ENCODE assay signal across 8 cellular contexts in the genomic region with DNA sequence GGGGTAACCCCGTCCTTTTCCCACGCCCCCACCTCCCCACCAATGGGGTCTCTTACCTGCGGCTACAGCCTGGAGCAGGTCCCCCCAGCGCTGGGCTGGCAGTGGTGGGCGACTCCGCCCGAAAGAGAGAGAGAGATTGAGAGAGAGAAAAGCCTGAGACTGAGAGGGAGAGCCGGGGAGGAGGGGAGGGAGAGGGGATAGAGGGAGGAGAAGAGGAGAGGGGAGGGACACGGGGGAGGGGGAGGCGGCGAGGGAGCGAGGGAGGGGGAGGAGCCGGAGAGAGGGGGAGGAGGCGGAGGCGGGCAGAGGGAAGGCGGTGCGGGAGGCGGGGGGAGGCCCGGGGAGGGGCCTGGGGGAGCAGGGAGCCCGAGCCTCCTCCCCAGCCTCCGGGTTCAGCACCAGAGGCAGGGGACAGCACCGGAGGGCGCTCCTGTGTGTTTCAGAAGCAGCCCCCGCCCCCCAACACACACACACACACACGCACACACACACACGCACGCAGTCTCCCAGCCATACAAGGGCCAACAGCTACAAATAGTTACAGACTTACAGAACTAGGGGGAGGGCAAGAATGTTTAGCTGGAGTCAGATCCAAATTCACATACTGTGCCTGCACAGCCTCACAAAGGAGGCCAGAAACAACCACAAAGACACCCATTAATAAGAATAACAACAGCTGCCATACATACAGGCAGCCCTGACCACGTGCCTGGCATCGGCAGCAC. TPM values are rescaled to one million over a fixed set of nuclear protein-coding genes. Genes with fewer than 3 reads are reported as not detected.
A peak's percentile ranks its signal among the peaks of the same experiment; 100 is the strongest.
DNase-seq lines count a peak whose midpoint lies in the region; ATAC-seq and TF ChIP-seq lines count a peak whose summit lies in the region.

A gene with protein sequence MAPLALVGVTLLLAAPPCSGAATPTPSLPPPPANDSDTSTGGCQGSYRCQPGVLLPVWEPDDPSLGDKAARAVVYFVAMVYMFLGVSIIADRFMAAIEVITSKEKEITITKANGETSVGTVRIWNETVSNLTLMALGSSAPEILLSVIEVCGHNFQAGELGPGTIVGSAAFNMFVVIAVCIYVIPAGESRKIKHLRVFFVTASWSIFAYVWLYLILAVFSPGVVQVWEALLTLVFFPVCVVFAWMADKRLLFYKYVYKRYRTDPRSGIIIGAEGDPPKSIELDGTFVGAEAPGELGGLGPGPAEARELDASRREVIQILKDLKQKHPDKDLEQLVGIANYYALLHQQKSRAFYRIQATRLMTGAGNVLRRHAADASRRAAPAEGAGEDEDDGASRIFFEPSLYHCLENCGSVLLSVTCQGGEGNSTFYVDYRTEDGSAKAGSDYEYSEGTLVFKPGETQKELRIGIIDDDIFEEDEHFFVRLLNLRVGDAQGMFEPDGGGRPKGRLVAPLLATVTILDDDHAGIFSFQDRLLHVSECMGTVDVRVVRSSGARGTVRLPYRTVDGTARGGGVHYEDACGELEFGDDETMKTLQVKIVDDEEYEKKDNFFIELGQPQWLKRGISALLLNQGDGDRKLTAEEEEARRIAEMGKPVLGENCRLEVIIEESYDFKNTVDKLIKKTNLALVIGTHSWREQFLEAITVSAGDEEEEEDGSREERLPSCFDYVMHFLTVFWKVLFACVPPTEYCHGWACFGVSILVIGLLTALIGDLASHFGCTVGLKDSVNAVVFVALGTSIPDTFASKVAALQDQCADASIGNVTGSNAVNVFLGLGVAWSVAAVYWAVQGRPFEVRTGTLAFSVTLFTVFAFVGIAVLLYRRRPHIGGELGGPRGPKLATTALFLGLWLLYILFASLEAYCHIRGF (minus strand): TSS at position 161 of the 725 bp plus-strand sequence. CDS start 5,490 bp downstream, outside the sequence.

- no peaks in the 10 kb centered on the region for H3K9me3 ChIP-seq in lower lobe of right lung

- no peak within 1 kb of the TSS for H3K27ac ChIP-seq in lower lobe of right lung

- no peaks in the 10 kb centered on the region for H3K4me1 ChIP-seq in lower lobe of right lung

- DNase-seq in GM13977 (ENCODE audit: low spot score) (peak; percentile 86), NCI-H2171 treated with DMSO at 0.1 percent for 48 hours (lab: John Stamatoyannopoulos, UW) (peak; percentile 80), dermis microvascular lymphatic vessel endothelial cell (ENCODE audit: low read depth in 2 of 2) (peak; percentile 28 to 76), lower lobe of right lung (no peak), cortex of kidney (lab: John Stamatoyannopoulos, UW) (no peak)
- peak; percentile 62 for DNase-seq in activated CD4-positive, alpha-beta T cell treated with anti-CD3 and anti-CD28 coated beads, Interleukin-2, amount 50 U/mL, for 1 hour
- peak; percentile 20 for DNase-seq in stimulated activated CD8-positive, alpha-beta memory T cell treated with anti-CD3 and anti-CD28 coated beads, Interleukin-15, amount 100 ng/mL, for 1 hour (ENCODE audit: low read depth)

- intact Hi-C loops in lower lobe of right lung (cut with DNase I), result no loop called here

- TF ChIP-seq CTCF in GM13977 (IDR thresholded peaks at IDR 0.05; ENCODE audit: extremely low read depth, insufficient read depth, missing control alignments) (no peak), lower lobe of right lung (IDR thresholded peaks at IDR 0.05) (no peak)

- in situ Hi-C loops in GM13977 (cut with MboI; ENCODE audit: low pct_unique_long_range_greater_than_20kb, low sequenced_read_pairs, unreplicated experiment), result no loop called here

- no peak within 1 kb of the TSS for H3K4me3 ChIP-seq in lower lobe of right lung

- peaks cover 46% of the 10 kb centered on the region for H3K27me3 ChIP-seq in lower lobe of right lung (ENCODE audit: low read depth)

- H3K36me3 ChIP-seq in lower lobe of right lung, result no peaks in the 10 kb centered on the region

- ATAC-seq in lower lobe of right lung, result peak; percentile 31 to 55
- no peak for ATAC-seq in HG03175 (IDR thresholded peaks at IDR 0.05; ENCODE audit: unreplicated experiment)

RNA-seq across cellular contexts. Expression of the gene that starts here (rescaled TPM):
- total RNA-seq in dermis microvascular lymphatic vessel endothelial cell (not detected in 2 replicates), lower lobe of right lung (0.27 TPM)

Comparison
In these comparisons a context has a peak if more than half of its experiments do, and no peak if none do; other contexts are left out.
1. Peak in DNase-seq in dermis microvascular lymphatic vessel endothelial cell; RNA of the gene not detected or under 1 TPM.
2. Peak in ATAC-seq in lower lobe of right lung; RNA of the gene not detected or under 1 TPM.
3. DNase-seq: peak in GM13977 (single experiment), NCI-H2171 treated with DMSO at 0.1 percent for 48 hours (single experiment), activated CD4-positive, alpha-beta T cell treated with anti-CD3 and anti-CD28 coated beads, Interleukin-2, amount 50 U/mL, for 1 hour (single experiment) and stimulated activated CD8-positive, alpha-beta memory T cell treated with anti-CD3 and anti-CD28 coated beads, Interleukin-15, amount 100 ng/mL, for 1 hour (single experiment); none in lower lobe of right lung (single experiment) and cortex of kidney (single experiment).